14 cellular contexts compared by ENCODE assay signal in the genomic region with DNA sequence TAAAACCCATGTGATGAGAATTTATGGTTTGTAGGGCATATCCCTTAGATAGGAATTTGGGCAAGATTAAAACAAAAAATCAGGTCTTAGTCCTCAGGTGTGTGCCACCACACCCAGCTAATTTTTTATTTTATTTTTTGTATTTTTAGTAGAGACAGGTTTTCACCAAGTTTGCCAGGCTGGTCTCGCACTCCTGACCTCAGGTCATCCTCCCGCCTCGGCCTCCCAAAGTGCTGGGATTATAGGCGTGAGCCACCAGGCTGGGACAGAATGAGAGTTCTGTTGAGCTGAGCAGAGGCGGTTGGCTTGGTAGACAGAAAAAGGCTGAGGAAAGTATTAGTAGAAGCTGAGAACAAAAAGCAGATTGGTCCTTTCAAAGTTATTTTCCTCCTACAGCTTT. TPM values are rescaled to one million over a fixed set of nuclear protein-coding genes. Genes with fewer than 3 reads are reported as not detected.
DNase-seq lines count a peak whose midpoint lies in the region; TF ChIP-seq lines count a peak whose summit lies in the region.
"Had no signal": no experiment of that assay in that cellular context is flagged by ENCODE, and none has a peak within 500 bp of the region (broad histone marks: within the 10 kb centered on the region; RNA-seq: fewer than 3 reads in every experiment).

No MANE protein-coding gene starts in this region.

- peak overlapping the region; percentile 4 for H3K27ac Mint-ChIP-seq in nephron progenitor cell
- H3K27ac Mint-ChIP-seq: CD4-positive, alpha-beta memory T cell had no signal

- H3K4me1 ChIP-seq in tibial artery: no peaks in the 10 kb centered on the region

- H3K9me3 ChIP-seq in tibial artery: no peaks in the 10 kb centered on the region

- DNase-seq in mesenteric fat pad (ENCODE audit: low spot score): peak; percentile 62
- no peak for DNase-seq in nephron progenitor cell
- no peak for DNase-seq in tibial artery
- DNase-seq in NCI-H2029 treated with DMSO at 0.1 percent for 48 hours (lab: John Stamatoyannopoulos, UW): no peak
- no peak for DNase-seq in stimulated activated CD4-positive, alpha-beta T cell treated with anti-CD3 and anti-CD28 coated beads, Interleukin-4, amount 100 ng/mL, for 1 hour
- DNase-seq: C1 segment of cervical spinal cord; CD4-positive, alpha-beta memory T cell; DMS53; DMS79 treated with DMSO at 0.1 percent for 48 hours; GM23248; H7; HCEC 1CT had no signal

- no peaks in the 10 kb centered on the region for H3K36me3 Mint-ChIP-seq in nephron progenitor cell (ENCODE audit: low read depth)
- H3K36me3 Mint-ChIP-seq: CD4-positive, alpha-beta memory T cell had no signal

- H3K27me3 Mint-ChIP-seq in nephron progenitor cell (ENCODE audit: low read depth, poor library complexity): peaks cover 8% of the 10 kb centered on the region

- H3K36me3 ChIP-seq in tibial artery: no peaks in the 10 kb centered on the region

- intact Hi-C loops in tibial artery (cut with DNase I; ENCODE audit: low total_unique reads): no loop called here

- H3K27ac ChIP-seq in VCaP (0 out of 2 replicates have a peak overlapping the region, but pooled peaks have one; percentile 26), tibial artery (no peak overlapping the region)
- H3K27ac ChIP-seq: GM23248 had no signal

- no peaks in the 10 kb centered on the region for H3K4me1 Mint-ChIP-seq in nephron progenitor cell

- no peak overlapping the region for H3K4me3 ChIP-seq in tibial artery
- H3K4me3 ChIP-seq: GM23248 had no signal

- H3K27me3 ChIP-seq in tibial artery: peaks cover 0 to 11% of the 10 kb centered on the region in 2 donors

- H3K4me3 Mint-ChIP-seq in nephron progenitor cell: no peak overlapping the region
- H3K4me3 Mint-ChIP-seq: CD4-positive, alpha-beta memory T cell had no signal

- H3K9me3 Mint-ChIP-seq in nephron progenitor cell: no peaks in the 10 kb centered on the region

- no peak for TF ChIP-seq CTCF in VCaP (conservative IDR thresholded peaks at IDR 0.05)
- TF ChIP-seq CTCF in nephron progenitor cell (IDR thresholded peaks at IDR 0.05): no peak
- no peak for TF ChIP-seq CTCF in tibial artery (IDR thresholded peaks at IDR 0.05)

RNA-seq across cellular contexts. Expression of gene EDARADD, which starts 43.8 kb away (rescaled TPM):
- total RNA-seq in mesenteric fat pad: 0.35 TPM
- total RNA-seq: A172 had no signal
